In genomic region chr1:23691499-23692307, GRCh38 we compare ENCODE assay signal across 8 cellular contexts. TPM values are rescaled to one million over a fixed set of nuclear protein-coding genes. Genes with fewer than 3 reads are reported as not detected.
DNase-seq lines count a peak whose midpoint lies in the region; ATAC-seq and TF ChIP-seq lines count a peak whose summit lies in the region.

RPL11 (plus strand) TSS chr1:23691806; CDS start chr1:23691824, 18 bp downstream.

- BruUV-seq in PC-3 (replicated peaks; lab: Mats Ljungman, UMichigan): TSS peak; percentile 61

- POLR2A ChIA-PET in PC-3 (lab: Charles Lee; ENCODE audit: unreplicated experiment): interaction anchor here (0.5 to 1.0 kb wide), 5 partner anchors 8 to 591 kb away, joined by 3 to 22 read pairs (median 3); no protein-coding TSS in a partner anchor

- peak within 1 kb of the TSS; percentile 55 for H2AFZ ChIP-seq in PC-3 (ENCODE audit: low read length)

- H3K9ac ChIP-seq in PC-3 (ENCODE audit: low read length): peak within 1 kb of the TSS; percentile 98

- H3K27ac ChIP-seq in PC-3 (ENCODE audit: low read length): peak within 1 kb of the TSS; percentile 47
- peak within 1 kb of the TSS; percentile 81 for H3K27ac ChIP-seq in epithelial cell of prostate

- peaks cover 46% of the 10 kb centered on the region for H3K36me3 ChIP-seq in PC-3 (ENCODE audit: low read depth, low read length)

- peaks cover 21% of the 10 kb centered on the region for H3K4me1 ChIP-seq in PC-3 (ENCODE audit: insufficient read depth, low read length)

- peak within 1 kb of the TSS; percentile 94 to 98 (median 97) for H3K27ac Mint-ChIP-seq in IgD-negative memory B cell

- peak within 1 kb of the TSS; percentile 95 to 100 (median 98) for H3K4me3 Mint-ChIP-seq in IgD-negative memory B cell

- H3K36me3 Mint-ChIP-seq in IgD-negative memory B cell: no peaks in the 10 kb centered on the region

- intact Hi-C loops in PC-3 (cut with micrococcal nuclease): no loop called here

- peaks cover 52% of the 10 kb centered on the region for H3K79me2 ChIP-seq in PC-3 (ENCODE audit: low read length)

- H4K20me1 ChIP-seq in PC-3 (ENCODE audit: low read length): peaks cover 46% of the 10 kb centered on the region

- TF ChIP-seq CTCF in PC-3 (conservative IDR thresholded peaks at IDR 0.05; ENCODE audit: low read depth, low read length): peak; percentile 66

- H3K27me3 ChIP-seq in PC-3 (ENCODE audit: low read length): no peaks in the 10 kb centered on the region

- peak within 1 kb of the TSS; percentile 86 for H3K4me2 ChIP-seq in PC-3 (ENCODE audit: low read length)

- H3K9me3 ChIP-seq in PC-3 (ENCODE audit: low read length): no peaks in the 10 kb centered on the region

- no peaks in the 10 kb centered on the region for H3K27me3 Mint-ChIP-seq in IgD-negative memory B cell

- peak within 1 kb of the TSS; percentile 95 for H3K4me3 ChIP-seq in PC-3 (ENCODE audit: low read length)

- peaks cover 0 to 2% (median 0%) of the 10 kb centered on the region in 3 donors for H3K9me3 Mint-ChIP-seq in IgD-negative memory B cell

- H3F3A ChIP-seq in PC-3 (ENCODE audit: low read length, unreplicated experiment): no peaks in the 10 kb centered on the region

- CTCF ChIA-PET in PC-3 (lab: Charles Lee): interaction anchor here (0.8 kb wide), 1 partner anchor 148 kb away, joined by 10 read pairs; no protein-coding TSS in a partner anchor

- H3K4me1 Mint-ChIP-seq in IgD-negative memory B cell: peaks cover 30 to 40% (median 40%) of the 10 kb centered on the region in 3 donors

- ATAC-seq in GM21528 (IDR thresholded peaks at IDR 0.05; ENCODE audit: low FRiP score, unreplicated experiment) (peak; percentile 91), PC-3 (peak; percentile 99)

- DNase-seq in DMS 273 treated with DMSO at 0.1 percent for 48 hours (lab: John Stamatoyannopoulos, UW): peak; percentile 90
- DNase-seq in PC-3: peak; percentile 97
- peak; percentile 83 for DNase-seq in activated T-cell treated with anti-CD3 and anti-CD28 coated beads for 48 hours (ENCODE audit: low read depth)
- DNase-seq in epithelial cell of prostate (ENCODE audit: low read depth, low spot score): peak; percentile 84
- DNase-seq in mucosa of gallbladder (ENCODE audit: low spot score): peak; percentile 95
- DNase-seq in stimulated activated CD8-positive, alpha-beta memory T cell treated with anti-CD3 and anti-CD28 coated beads, Interleukin-4, amount 100 ng/mL, for 4 hours (ENCODE audit: low read depth in 2 of 2, low spot score in 1 of 2): peak; percentile 71 to 80

- no peaks in the 10 kb centered on the region for H3K9me2 ChIP-seq in PC-3 (replicated peaks; ENCODE audit: low read length)

RNA-seq across cellular contexts. Expression of gene RPL11, which starts in this region (rescaled TPM):
- polyA plus RNA-seq in IgD-negative memory B cell: 1,607 TPM
- total RNA-seq in PC-3 (2014; rRNA removed) (1,031 and 1,441 TPM in 2 replicates), mucosa of gallbladder (732 TPM)

Comparison
In these comparisons a context has a peak if more than half of its experiments do, and no peak if none do; other contexts are left out.
1. Peak in every context shown above with its lines: DNase-seq, ATAC-seq, H3K4me3 ChIP-seq and H3K27ac ChIP-seq.